Comparison of ENCODE assay signal across 8 cellular contexts in the genomic region with DNA sequence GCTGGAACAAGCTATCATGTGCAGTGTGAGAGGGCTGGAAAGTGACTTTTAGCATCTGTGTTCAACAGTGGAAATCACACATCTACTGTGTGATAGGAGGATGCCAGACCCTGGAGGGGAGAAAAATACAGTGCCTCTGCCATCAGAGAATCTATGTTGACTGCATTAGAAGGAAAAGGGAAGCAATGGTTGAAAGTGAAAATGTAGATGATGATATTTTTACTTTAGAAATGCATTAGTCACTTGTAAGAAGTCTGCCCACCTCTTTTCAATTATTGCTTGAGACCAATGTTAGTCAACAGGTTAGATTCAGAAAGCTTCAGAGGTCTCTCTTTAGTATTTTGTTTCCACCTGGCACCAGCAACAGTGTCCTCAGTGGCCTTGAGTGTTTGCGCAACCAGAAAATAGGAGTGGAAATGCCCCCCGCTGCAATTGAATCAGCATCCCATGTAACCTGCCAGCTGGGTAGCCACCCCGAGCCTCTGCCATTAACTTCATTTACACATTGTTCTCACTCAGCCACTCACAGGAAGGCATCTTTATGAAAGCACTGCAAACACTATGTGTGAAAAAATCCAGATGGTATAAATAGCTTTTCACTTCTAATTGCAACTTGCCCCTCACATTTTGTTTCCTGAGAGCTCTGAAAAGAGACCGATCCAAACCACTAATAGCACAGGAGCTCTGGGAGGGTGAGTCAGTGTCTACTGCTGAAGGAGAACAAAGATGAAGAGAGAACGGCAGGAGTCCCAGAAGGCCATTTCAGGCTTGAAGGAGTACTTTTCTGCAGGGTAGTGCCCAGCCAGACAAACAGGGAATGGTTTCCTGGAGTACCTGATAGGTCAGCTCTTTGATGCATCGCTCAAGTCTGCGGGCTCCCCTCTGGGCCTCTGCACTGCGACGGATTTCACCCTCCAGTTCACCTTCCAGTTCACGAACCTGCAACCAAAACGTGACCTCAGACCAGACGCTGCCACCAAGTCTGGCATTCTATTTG.
DNase-seq lines count a peak whose midpoint lies in the region; ATAC-seq and TF ChIP-seq lines count a peak whose summit lies in the region.

No MANE protein-coding gene starts in this region.

- no peaks in the 10 kb centered on the region for H3K36me3 ChIP-seq in ascending aorta
- H3K36me3 ChIP-seq in gastroesophageal sphincter, result no peaks in the 10 kb centered on the region

- intact Hi-C loops in ascending aorta (cut with DNase I), result no loop called here

- 74 to 79% methylated on average over 2 to 12 of the region's 12 CpGs for WGBS in gastroesophageal sphincter (ENCODE audit: low coverage in 1 of 2), 2 donors

- H3K27ac ChIP-seq in ascending aorta (no peak overlapping the region), gastroesophageal sphincter (no peak overlapping the region)

- H3K4me1 ChIP-seq in ascending aorta (no peaks in the 10 kb centered on the region), gastroesophageal sphincter (no peaks in the 10 kb centered on the region)

- H3K9me3 ChIP-seq in ascending aorta (no peaks in the 10 kb centered on the region), gastroesophageal sphincter (no peaks in the 10 kb centered on the region)

- peak; percentile 75 to 77 for ATAC-seq in activated CD4-positive, CD25-positive, alpha-beta regulatory T cell treated with anti-CD3 and anti-CD28 coated beads, Interleukin-2, amount 50 U/mL, for 24 hours
- peak; percentile 76 for ATAC-seq in HG02885 (IDR thresholded peaks at IDR 0.05; ENCODE audit: poor library complexity, unreplicated experiment)
- ATAC-seq in gastroesophageal sphincter, result no peak

- H3K4me3 ChIP-seq in ascending aorta, result no peak overlapping the region
- H3K4me3 ChIP-seq in gastroesophageal sphincter, result no peak overlapping the region

- no peak for DNase-seq in activated CD4-positive, CD25-positive, alpha-beta regulatory T cell (lab: John Stamatoyannopoulos, UW)
- peak; percentile 85 to 94 for DNase-seq in NCI-H2081 (lab: John Stamatoyannopoulos, UW)
- DNase-seq in medulla oblongata (ENCODE audit: extremely low spot score), result peak; percentile 45
- no peak for DNase-seq in ascending aorta (ENCODE audit: low spot score in 2 of 2)
- no peak for DNase-seq in NCI-H526 treated with DMSO at 0.1 percent for 48 hours (lab: John Stamatoyannopoulos, UW)

- H3K27me3 ChIP-seq in ascending aorta (no peaks in the 10 kb centered on the region), gastroesophageal sphincter (no peaks in the 10 kb centered on the region)

- no peak for TF ChIP-seq EP300 in gastroesophageal sphincter (IDR thresholded peaks at IDR 0.05)

- TF ChIP-seq CTCF in ascending aorta (IDR thresholded peaks at IDR 0.05) (no peak), gastroesophageal sphincter (IDR thresholded peaks at IDR 0.05) (no peak)

- TF ChIP-seq POLR2A in gastroesophageal sphincter (IDR thresholded peaks at IDR 0.05), result no peak

Comparison
In these comparisons a context has a peak if more than half of its experiments do, and no peak if none do; other contexts are left out.
1. DNase-seq: peak in NCI-H2081 (2 of 2) and medulla oblongata (single experiment); none in activated CD4-positive, CD25-positive, alpha-beta regulatory T cell (0 of 4), ascending aorta (0 of 2) and NCI-H526 treated with DMSO at 0.1 percent for 48 hours (single experiment).